In the genomic region with DNA sequence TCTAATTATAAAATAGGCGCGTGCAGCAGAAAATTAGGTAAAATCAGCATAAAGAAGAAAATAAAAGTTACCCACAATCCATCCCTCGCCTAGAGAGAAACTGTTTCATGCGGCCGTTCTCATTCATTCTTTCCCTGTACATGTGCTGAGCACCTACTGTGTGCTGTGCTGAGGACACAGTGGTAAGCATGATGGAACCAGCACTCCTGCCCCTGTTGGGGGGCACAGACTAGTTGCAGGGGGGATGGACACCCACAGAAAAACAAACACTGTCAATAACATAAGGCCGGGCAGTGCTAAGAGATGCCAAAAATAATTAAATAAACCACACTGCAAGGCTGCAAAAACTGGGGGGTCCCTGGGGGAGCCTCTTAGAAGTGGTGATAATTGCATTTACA, we compare ENCODE assay signal across 24 cellular contexts. TPM values are rescaled to one million over a fixed set of nuclear protein-coding genes. Genes with fewer than 3 reads are reported as not detected.
DNase-seq lines count a peak whose midpoint lies in the region; ATAC-seq and TF ChIP-seq lines count a peak whose summit lies in the region.
"Had no signal": no experiment of that assay in that cellular context is flagged by ENCODE, and none has a peak within 500 bp of the region (broad histone marks: within the 10 kb centered on the region; RNA-seq: fewer than 3 reads in every experiment).

No MANE protein-coding gene starts in this region.

- H3K79me2 ChIP-seq in osteoblast (ENCODE audit: insufficient read depth, low read length): peaks cover 4% of the 10 kb centered on the region

- no peak for DNase-seq in activated naive CD4-positive, alpha-beta T cell treated with anti-CD3 and anti-CD28 coated beads, Interleukin-2, amount 50 U/mL, for 16 hours
- DNase-seq in glutamatergic neuron: no peak
- peak; percentile 79 for DNase-seq in osteoblast (ENCODE audit: insufficient read length, low spot score, missing footprints)
- no peak for DNase-seq in foreskin keratinocyte
- DNase-seq: AML-193; CD4-positive, alpha-beta memory T cell; CD4-positive, CD25-positive, alpha-beta regulatory T cell; CD8-positive, alpha-beta memory T cell; COR-L47; DMS 273 treated with DMSO at 0.1 percent for 48 hours; DMS153; DMS53; DMS79; DND-41; EL; GDM1 had no signal

- TF ChIP-seq CTCF in C4-2B (conservative IDR thresholded peaks at IDR 0.05): no peak
- TF ChIP-seq CTCF in glutamatergic neuron (IDR thresholded peaks at IDR 0.05; ENCODE audit: partially characterized antibody, unreplicated experiment): no peak
- TF ChIP-seq CTCF in osteoblast (IDR thresholded peaks at IDR 0.05; ENCODE audit: extremely low read depth, low read depth, low read length): no peak
- TF ChIP-seq CTCF in foreskin keratinocyte (conservative IDR thresholded peaks at IDR 0.05): no peak

- H3K27me3 Mint-ChIP-seq in activated naive CD4-positive, alpha-beta T cell treated with anti-CD3 and anti-CD28 coated beads, Interleukin-2, amount 50 U/mL, for 24 hours: no peaks in the 10 kb centered on the region
- peaks cover 31% of the 10 kb centered on the region for H3K27me3 Mint-ChIP-seq in glutamatergic neuron (ENCODE audit: unreplicated experiment)
- H3K27me3 Mint-ChIP-seq: B cell had no signal

- no peaks in the 10 kb centered on the region for H3K9me3 ChIP-seq in osteoblast (ENCODE audit: low read depth, low read length)
- H3K9me3 ChIP-seq: A549; BLaER1 treated with 17β-estradiol and CSF1 and Interleukin-3, amounts not matched to agents 10 nM and 100 nM had no signal

- peaks cover 10% of the 10 kb centered on the region for H3K4me1 ChIP-seq in osteoblast (ENCODE audit: insufficient read depth, low read length)
- peaks cover 3% of the 10 kb centered on the region for H3K4me1 ChIP-seq in foreskin keratinocyte

- H4K20me1 ChIP-seq in osteoblast (ENCODE audit: insufficient read depth, low read length): peaks cover 2% of the 10 kb centered on the region

- ATAC-seq in foreskin keratinocyte (no peak), GM18519 (IDR thresholded peaks at IDR 0.05; ENCODE audit: low FRiP score, unreplicated experiment) (no peak)
- ATAC-seq: A549, GM12878 had no signal

- H2AFZ ChIP-seq in osteoblast (ENCODE audit: low read length): no peak overlapping the region

- H3K36me3 Mint-ChIP-seq in activated naive CD4-positive, alpha-beta T cell treated with anti-CD3 and anti-CD28 coated beads, Interleukin-2, amount 50 U/mL, for 24 hours: no peaks in the 10 kb centered on the region
- H3K36me3 Mint-ChIP-seq in glutamatergic neuron (ENCODE audit: unreplicated experiment): no peaks in the 10 kb centered on the region
- H3K36me3 Mint-ChIP-seq: CD14-positive monocyte; CD4-positive, alpha-beta memory T cell; CD4-positive, CD25-positive, alpha-beta regulatory T cell had no signal

- no peaks in the 10 kb centered on the region for H3K36me3 ChIP-seq in osteoblast (ENCODE audit: insufficient read depth, low read length)
- H3K36me3 ChIP-seq: BLaER1 treated with 17β-estradiol and CSF1 and Interleukin-3, amounts not matched to agents 10 nM and 100 nM had no signal

- H3K27ac ChIP-seq in C4-2B: peak overlapping the region; percentile 53
- H3K27ac ChIP-seq in osteoblast (ENCODE audit: low read depth, low read length): no peak overlapping the region
- H3K27ac ChIP-seq in foreskin keratinocyte: no peak overlapping the region
- H3K27ac ChIP-seq: A549; BLaER1 treated with 17β-estradiol and CSF1 and Interleukin-3, amounts not matched to agents 10 nM and 100 nM had no signal

- no peaks in the 10 kb centered on the region for H3K9me3 Mint-ChIP-seq in activated naive CD4-positive, alpha-beta T cell treated with anti-CD3 and anti-CD28 coated beads, Interleukin-2, amount 50 U/mL, for 24 hours
- peaks cover 29% of the 10 kb centered on the region for H3K9me3 Mint-ChIP-seq in glutamatergic neuron (ENCODE audit: unreplicated experiment)

- H3K4me3 ChIP-seq in osteoblast (ENCODE audit: insufficient read depth, low read length): no peak overlapping the region
- H3K4me3 ChIP-seq: A549; BLaER1 treated with 17β-estradiol and CSF1 and Interleukin-3, amounts not matched to agents 10 nM and 100 nM; GM12878 had no signal

- peak overlapping the region; percentile 12 for H3K27ac Mint-ChIP-seq in activated naive CD4-positive, alpha-beta T cell treated with anti-CD3 and anti-CD28 coated beads, Interleukin-2, amount 50 U/mL, for 24 hours
- H3K27ac Mint-ChIP-seq in glutamatergic neuron (ENCODE audit: unreplicated experiment): peak overlapping the region; percentile 17
- H3K27ac Mint-ChIP-seq: B cell; CD14-positive monocyte; CD8-positive, alpha-beta memory T cell had no signal

- peaks cover under 1% of the 10 kb centered on the region for H3K4me1 Mint-ChIP-seq in activated naive CD4-positive, alpha-beta T cell treated with anti-CD3 and anti-CD28 coated beads, Interleukin-2, amount 50 U/mL, for 24 hours
- peaks cover 15% of the 10 kb centered on the region for H3K4me1 Mint-ChIP-seq in glutamatergic neuron (ENCODE audit: low read depth, unreplicated experiment)

- no peaks in the 10 kb centered on the region for H3K27me3 ChIP-seq in osteoblast (ENCODE audit: insufficient read depth, low read length)
- H3K27me3 ChIP-seq in foreskin keratinocyte: peaks cover 12% of the 10 kb centered on the region

- H3K4me3 Mint-ChIP-seq in activated naive CD4-positive, alpha-beta T cell treated with anti-CD3 and anti-CD28 coated beads, Interleukin-2, amount 50 U/mL, for 24 hours: no peak overlapping the region
- H3K4me3 Mint-ChIP-seq in glutamatergic neuron (ENCODE audit: unreplicated experiment): no peak overlapping the region
- H3K4me3 Mint-ChIP-seq: B cell; CD14-positive monocyte; CD4-positive, alpha-beta memory T cell; CD4-positive, CD25-positive, alpha-beta regulatory T cell; CD8-positive, alpha-beta memory T cell had no signal

- H3K4me2 ChIP-seq in osteoblast (ENCODE audit: insufficient read depth, low read length): no peak overlapping the region
- H3K4me2 ChIP-seq: A549; BLaER1 treated with 17β-estradiol and CSF1 and Interleukin-3, amounts not matched to agents 10 nM and 100 nM had no signal

RNA-seq across cellular contexts. Expression of gene PTPRS, which starts 43.3 kb away (rescaled TPM):
- total RNA-seq in glutamatergic neuron (ENCODE audit: unreplicated experiment): 1,064 TPM
- total RNA-seq in osteoblast: 218 and 227 TPM in 2 replicates
- total RNA-seq in foreskin keratinocyte: 12.4 and 19.5 TPM in 2 replicates
- 3.2 and 4.6 TPM in 2 replicates for polyA plus RNA-seq in foreskin keratinocyte
- polyA plus RNA-seq: CD14-positive monocyte had no signal

Comparison
In these comparisons a context has a peak if more than half of its experiments do, and no peak if none do; other contexts are left out.
1. RNA of gene PTPRS, which starts 43.3 kb away (total RNA-seq): 1,064 TPM in glutamatergic neuron (single experiment) and 218 to 227 TPM in osteoblast; 12.4 to 19.5 TPM in foreskin keratinocyte; every median in the first group is over 10 times any median in the second.